ENCODE assay signal across 28 cellular contexts in genomic region chr11:111135101-111135500, GRCh38.
"Had no signal": no experiment of that assay in that cellular context is flagged by ENCODE, and none has a peak within 500 bp of the region (broad histone marks: within the 10 kb centered on the region; RNA-seq: fewer than 3 reads in every experiment).

No MANE protein-coding gene starts in this region.

- ATAC-seq: activated T-helper 17 cell treated with anti-CD3 and anti-CD28 coated beads, Interleukin-2, amount 50 U/mL, for 72 hours; Panc1; Right ventricle myocardium inferior; T-helper 17 cell had no signal

- H3K4me3 Mint-ChIP-seq: activated CD4-positive, alpha-beta memory T cell treated with anti-CD3 and anti-CD28 coated beads for 36 hours; activated CD4-positive, alpha-beta T cell treated with anti-CD3 and anti-CD28 coated beads, Interleukin-2, amount 10 ng/mL, durations not matched to agents 7 days and 5 days; activated naive CD4-positive, alpha-beta T cell treated with anti-CD3 and anti-CD28 coated beads for 36 hours; activated naive CD8-positive, alpha-beta T cell; activated T-helper 17 cell treated with anti-CD3 and anti-CD28 coated beads, Interleukin-2, amount 50 U/mL, for 72 hours; brain had no signal

- H3K4me3 ChIP-seq: cardiac muscle cell, MG63, SJSA1 had no signal

- H3K27ac Mint-ChIP-seq: activated CD4-positive, alpha-beta memory T cell treated with anti-CD3 and anti-CD28 coated beads for 36 hours; activated naive CD4-positive, alpha-beta T cell treated with anti-CD3 and anti-CD28 coated beads for 36 hours; activated naive CD8-positive, alpha-beta T cell; activated T-helper 17 cell treated with anti-CD3 and anti-CD28 coated beads, Interleukin-2, amount 50 U/mL, for 72 hours; T-helper 17 cell had no signal

- DNase-seq: activated CD4-positive, alpha-beta memory T cell treated with anti-CD3 and anti-CD28 coated beads for 36 hours; activated CD4-positive, alpha-beta T cell treated with anti-CD3 and anti-CD28 coated beads, Interleukin-2, amount 10 ng/mL, durations not matched to agents 7 days and 5 days; activated CD4-positive, CD25-positive, alpha-beta regulatory T cell; activated gamma-delta T cell; activated naive CD4-positive, alpha-beta T cell treated with anti-CD3 and anti-CD28 coated beads for 36 hours; activated T-cell treated with anti-CD3 and anti-CD28 coated beads for 4 hours; activated T-cell treated with anti-CD3 and anti-CD28 coated beads, Interleukin-2, amount 50 U/mL, for 48 hours; amygdala; MG63; MV-4-11; NCI-H1105 treated with DMSO at 0.1 percent for 48 hours; NCI-H1694 treated with DMSO at 0.1 percent for 48 hours; NCI-H2029 treated with DMSO at 0.1 percent for 48 hours; NCI-H446 treated with DMSO at 0.1 percent for 48 hours; NK-92 treated with Interleukin-12 subunit alpha and Interleukin-12 subunit beta, amount 100 ng/mL, for 24 hours; OCI-M1; RPMI8226; T-helper 17 cell; T1000 had no signal

- H3K36me3 Mint-ChIP-seq: activated CD4-positive, alpha-beta memory T cell treated with anti-CD3 and anti-CD28 coated beads for 36 hours; activated naive CD8-positive, alpha-beta T cell; brain had no signal

- H3K27me3 ChIP-seq: cardiac muscle cell, SJSA1 had no signal

- H3K9me3 Mint-ChIP-seq: activated CD4-positive, alpha-beta T cell treated with anti-CD3 and anti-CD28 coated beads, Interleukin-2, amount 10 ng/mL, durations not matched to agents 7 days and 5 days; activated naive CD4-positive, alpha-beta T cell treated with anti-CD3 and anti-CD28 coated beads for 36 hours; activated T-helper 17 cell treated with anti-CD3 and anti-CD28 coated beads, Interleukin-2, amount 50 U/mL, for 72 hours had no signal

- FAIRE-seq: astrocyte, TTC549 had no signal

- H3K4me1 Mint-ChIP-seq: activated CD4-positive, alpha-beta T cell treated with anti-CD3 and anti-CD28 coated beads, Interleukin-2, amount 10 ng/mL, durations not matched to agents 7 days and 5 days; activated T-helper 17 cell treated with anti-CD3 and anti-CD28 coated beads, Interleukin-2, amount 50 U/mL, for 72 hours; T-helper 17 cell had no signal

- H3K9me3 ChIP-seq: MG63, SJSA1 had no signal

- H3K4me1 ChIP-seq: SJSA1 had no signal

- H3K36me3 ChIP-seq: cardiac muscle cell, MG63, SJSA1 had no signal

- H3K27ac ChIP-seq: cardiac muscle cell, SJSA1 had no signal
